ENCODE assay signal across 11 cellular contexts in the genomic region with DNA sequence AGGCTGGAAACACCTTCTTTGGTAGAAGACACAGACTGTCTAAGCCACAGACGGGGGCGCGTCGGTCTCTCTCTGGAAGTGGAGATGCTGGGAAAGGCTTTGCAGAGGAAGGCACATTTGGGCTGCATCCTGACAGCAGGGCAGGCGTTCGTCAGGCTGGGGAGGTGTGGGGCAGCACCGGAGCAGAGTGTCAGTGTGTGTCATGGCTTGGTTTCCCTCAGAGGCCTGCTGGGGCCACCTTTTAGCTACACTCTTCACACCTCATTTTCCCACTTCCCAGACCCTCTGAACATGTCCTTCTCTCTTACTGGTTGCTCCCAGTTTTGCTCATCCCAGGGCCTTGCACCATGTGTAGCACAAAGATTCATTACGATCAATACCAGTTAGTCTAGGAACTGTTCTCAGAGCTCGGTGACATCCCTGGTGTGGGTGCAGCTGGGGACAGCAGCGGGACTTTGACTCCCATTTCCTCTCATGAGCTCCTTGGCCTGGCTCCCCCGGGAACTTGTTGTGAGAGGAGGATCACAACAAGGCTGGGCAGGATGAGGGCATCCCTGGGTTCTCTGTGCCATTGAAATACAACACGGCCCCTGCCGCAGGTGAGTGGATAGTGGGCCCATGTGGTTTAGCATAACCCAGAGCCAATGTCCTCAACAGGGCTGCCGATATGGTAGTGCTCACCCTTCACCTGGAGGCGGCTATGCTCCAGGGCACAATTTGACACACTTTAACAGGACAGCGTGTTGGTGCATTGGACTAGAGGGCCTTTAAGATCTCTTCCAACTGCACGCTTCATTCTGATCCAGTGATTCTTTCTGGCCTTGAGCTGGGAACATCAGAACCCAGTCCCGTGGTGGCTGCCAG. TPM values are rescaled to one million over a fixed set of nuclear protein-coding genes. Genes with fewer than 3 reads are reported as not detected.
DNase-seq lines count a peak whose midpoint lies in the region; ATAC-seq and TF ChIP-seq lines count a peak whose summit lies in the region.
"Had no signal": no experiment of that assay in that cellular context is flagged by ENCODE, and none has a peak within 500 bp of the region (broad histone marks: within the 10 kb centered on the region; RNA-seq: fewer than 3 reads in every experiment).

No MANE protein-coding gene starts in this region.

- DNase-seq in ELF-1 (ENCODE audit: low read depth, low spot score), result peak; percentile 14
- DNase-seq in central memory CD8-positive, alpha-beta T cell (ENCODE audit: low spot score in 2 of 2), result no peak
- DNase-seq in mammary epithelial cell, result no peak
- DNase-seq in NCI-H2227 treated with DMSO at 0.1 percent for 48 hours (lab: John Stamatoyannopoulos, UW), result no peak
- no peak for DNase-seq in tibial artery
- DNase-seq in aorta, result no peak
- DNase-seq: sigmoid colon had no signal

- in situ Hi-C loops in mammary epithelial cell (cut with MboI; ENCODE audit: low sequenced_read_pairs in 2 of 2), result loop anchor here in 1 of 2 donors (5.0 to 25.0 kb wide), 2 partner anchors 178 to 1048 kb away; no protein-coding TSS in a partner anchor

- no peaks in the 10 kb centered on the region for H3K27me3 Mint-ChIP-seq in central memory CD8-positive, alpha-beta T cell

- ATAC-seq in GM19324 (IDR thresholded peaks at IDR 0.05; ENCODE audit: low FRiP score, unreplicated experiment), result peak; percentile 13
- peak; percentile 39 for ATAC-seq in HG03066 (IDR thresholded peaks at IDR 0.05; ENCODE audit: low read depth, unreplicated experiment)
- no peak for ATAC-seq in central memory CD8-positive, alpha-beta T cell (replicated peaks; ENCODE audit: extremely low read depth, poor library complexity, severe bottlenecking)
- ATAC-seq in aorta (ENCODE audit: low FRiP score), result no peak

- peak overlapping the region; percentile 70 for H3K27ac Mint-ChIP-seq in central memory CD8-positive, alpha-beta T cell (ENCODE audit: low read depth)

- intact Hi-C loops in mammary epithelial cell (cut with micrococcal nuclease) (loop anchor here (1.0 to 5.0 kb wide), 4 partner anchors 177 to 1053 kb away; no protein-coding TSS in a partner anchor), tibial artery (cut with DNase I; ENCODE audit: low total_unique reads) (loop anchor here (10.0 kb wide), 1 partner anchor 180 kb away; a partner anchor contains a TSS), aorta (cut with DNase I) (no loop called here)

- no peak overlapping the region for H3K9ac ChIP-seq in mammary epithelial cell (ENCODE audit: insufficient read depth, low read length)

- no peaks in the 10 kb centered on the region for H3K9me3 Mint-ChIP-seq in central memory CD8-positive, alpha-beta T cell

- H3K36me3 Mint-ChIP-seq in central memory CD8-positive, alpha-beta T cell (ENCODE audit: insufficient read depth), result peaks cover 12% of the 10 kb centered on the region

- H3K9me3 ChIP-seq in mammary epithelial cell (replicated peaks; ENCODE audit: insufficient read depth, low read length) (no peaks in the 10 kb centered on the region), tibial artery (no peaks in the 10 kb centered on the region), aorta (ENCODE audit: control insufficient read depth, low read length) (no peaks in the 10 kb centered on the region)
- H3K9me3 ChIP-seq: sigmoid colon had no signal

- H3K4me2 ChIP-seq in mammary epithelial cell (ENCODE audit: insufficient read depth, low read depth, low read length), result no peak overlapping the region

- dilution Hi-C loops in mammary epithelial cell (cut with HindIII; ENCODE audit: low sequenced_read_pairs), result no loop called here

- 95% methylated on average over 16 of the region's 18 CpGs for WGBS in mammary epithelial cell (ENCODE audit: low coverage, missing lambda C conversion rate)
- 77 to 78% methylated on average over 18 of the region's 18 CpGs for WGBS in aorta, 2 donors

- H2AFZ ChIP-seq in mammary epithelial cell (ENCODE audit: low read depth, low read length), result no peak overlapping the region

- H3K27me3 ChIP-seq in mammary epithelial cell (ENCODE audit: insufficient read depth, low read length) (no peaks in the 10 kb centered on the region), tibial artery (peaks cover 0 to 54% of the 10 kb centered on the region in 2 donors), aorta (ENCODE audit: control insufficient read depth in 1 of 2, insufficient read depth in 2 of 2, low read length in 1 of 2) (no peaks in the 10 kb centered on the region)

- H3K27ac ChIP-seq in mammary epithelial cell (ENCODE audit: insufficient read depth, low read depth, low read length) (no peak overlapping the region), tibial artery (no peak overlapping the region), aorta (ENCODE audit: low read depth in 1 of 2, low read length in 2 of 2) (no peak overlapping the region)
- H3K27ac ChIP-seq: sigmoid colon had no signal

- no peaks in the 10 kb centered on the region for H3K79me2 ChIP-seq in mammary epithelial cell (ENCODE audit: insufficient read depth, low read length)

- CTCF ChIA-PET in mammary epithelial cell (lab: Charles Lee; ENCODE audit: low non-redundant PET), result no interaction called here

- H3K4me3 Mint-ChIP-seq in central memory CD8-positive, alpha-beta T cell, result peak overlapping the region; percentile 40

- TF ChIP-seq CTCF in mammary epithelial cell (conservative IDR thresholded peaks at IDR 0.05 in 1 of 2, IDR thresholded peaks at IDR 0.05 in 1 of 2; ENCODE audit: extremely low read depth in 1 of 2, insufficient read depth in 1 of 2, low read depth in 1 of 2, low read length in 2 of 2) (no peak), tibial artery (IDR thresholded peaks at IDR 0.05) (no peak)

- H3K36me3 ChIP-seq in mammary epithelial cell (ENCODE audit: insufficient read depth, low read length), result no peaks in the 10 kb centered on the region
- H3K36me3 ChIP-seq in tibial artery, result no peaks in the 10 kb centered on the region
- H3K36me3 ChIP-seq in aorta (ENCODE audit: control insufficient read depth in 1 of 2, insufficient read depth in 2 of 2, low read length in 1 of 2), result no peaks in the 10 kb centered on the region
- H3K36me3 ChIP-seq: sigmoid colon had no signal

- H4K20me1 ChIP-seq in mammary epithelial cell (ENCODE audit: insufficient read depth, low read length), result no peaks in the 10 kb centered on the region

- H3K4me3 ChIP-seq in mammary epithelial cell (replicated peaks in 1 of 3; ENCODE audit: insufficient read depth in 1 of 3, low read depth in 2 of 3, low read length in 3 of 3) (no peak overlapping the region), tibial artery (no peak overlapping the region), aorta (ENCODE audit: low read length in 2 of 2) (no peak overlapping the region)
- H3K4me3 ChIP-seq: dorsolateral prefrontal cortex, sigmoid colon had no signal

- peaks cover 55% of the 10 kb centered on the region for H3K4me1 Mint-ChIP-seq in central memory CD8-positive, alpha-beta T cell

- H3K4me1 ChIP-seq in mammary epithelial cell (ENCODE audit: insufficient read depth, low read length), result no peaks in the 10 kb centered on the region
- peaks cover 0 to 2% (median under 1%) of the 10 kb centered on the region in 4 donors for H3K4me1 ChIP-seq in tibial artery
- no peaks in the 10 kb centered on the region for H3K4me1 ChIP-seq in aorta (ENCODE audit: control insufficient read depth in 1 of 2, insufficient read depth in 2 of 2, low read length in 2 of 2)

- BruUV-seq in mammary epithelial cell (replicated peaks; lab: Mats Ljungman, UMichigan), result no TSS peak

RNA-seq across cellular contexts. Expression of a gene that starts 33.0 kb away (rescaled TPM):
- total RNA-seq in mammary epithelial cell, result 10 to 100 TPM; 75.0 to 94.2 TPM
- 37.0 TPM for polyA plus RNA-seq in mammary epithelial cell
- 61.3 TPM for polyA minus RNA-seq in mammary epithelial cell
- total RNA-seq in aorta, result 10 to 100 TPM; 80.8 to 84.4 TPM
- 10 to 100 TPM; 61.0 to 71.7 TPM for polyA plus RNA-seq in aorta

RNA-seq across cellular contexts. Expression of a gene that starts 49.4 kb away (rescaled TPM):
- total RNA-seq in mammary epithelial cell, result under 1 TPM in 1 of 2 donors, not detected in 1; 0.17 TPM
- 0.20 TPM for polyA plus RNA-seq in mammary epithelial cell
- not detected for polyA minus RNA-seq in mammary epithelial cell
- under 1 TPM; 0.62 to 0.84 TPM for total RNA-seq in aorta
- polyA plus RNA-seq in aorta, result under 1 TPM; 0.08 to 0.13 TPM
- total RNA-seq: M059J, sigmoid colon had no signal

RNA-seq across cellular contexts. Expression of a gene that starts 50.3 kb away (rescaled TPM):
- total RNA-seq in mammary epithelial cell (under 1 TPM; 0.67 to 0.94 TPM), aorta (1 to 10 TPM; 1.9 to 4.5 TPM)
- polyA plus RNA-seq in mammary epithelial cell (0.24 TPM), aorta (not detected)
- polyA minus RNA-seq in mammary epithelial cell, result not detected

Comparison
In these comparisons a context has a peak if more than half of its experiments do, and no peak if none do; other contexts are left out.
1. ATAC-seq: peak in GM19324 (single experiment) and HG03066 (single experiment); none in central memory CD8-positive, alpha-beta T cell (single experiment) and aorta (single experiment).
2. intact Hi-C loops: an anchor here in mammary epithelial cell (1.0 to 5.0 kb wide) and tibial artery (10.0 kb wide); none called in aorta.